In the genomic region with DNA sequence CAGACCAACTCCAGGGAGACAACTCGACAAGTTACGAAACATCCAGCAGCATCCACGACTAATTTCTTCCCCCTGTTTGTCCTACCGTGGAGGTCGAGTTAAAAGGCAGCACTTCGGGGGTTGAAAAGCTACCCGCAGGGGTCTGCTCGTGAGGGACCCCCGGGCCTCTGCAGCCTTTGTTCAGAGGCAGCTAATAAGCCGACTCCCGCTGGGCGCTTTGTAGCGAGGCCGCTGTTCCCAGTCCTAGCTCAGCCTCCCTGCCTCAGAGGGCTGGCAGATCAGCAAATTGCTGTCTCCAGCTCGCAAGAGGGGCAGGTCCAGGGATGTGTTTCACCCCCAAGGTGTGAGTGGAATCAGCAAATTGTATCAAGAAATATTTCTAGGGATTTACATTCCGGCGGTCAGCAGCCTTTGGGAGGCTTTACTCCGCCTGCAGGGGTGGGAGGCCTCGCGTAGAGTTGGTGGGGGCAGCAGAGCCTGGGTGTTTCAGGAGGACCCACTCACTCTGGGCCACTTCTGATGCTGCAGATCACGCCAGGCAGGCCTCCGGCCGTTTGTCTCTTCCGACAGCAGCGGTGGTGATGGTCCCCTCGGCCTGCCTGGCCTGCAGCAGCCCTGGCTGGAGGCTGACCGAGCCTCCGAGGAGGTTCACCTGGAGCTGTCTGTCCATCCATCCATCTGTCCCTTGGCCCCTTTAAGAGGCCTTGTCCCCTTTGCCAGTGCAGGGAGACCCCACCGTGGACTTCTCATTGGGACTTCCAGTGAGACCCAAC, we compare ENCODE assay signal across 2 cellular contexts.
A peak's percentile ranks its signal among the peaks of the same experiment; 100 is the strongest.
TF ChIP-seq lines count a peak whose summit lies in the region.

No MANE protein-coding gene starts in this region.

TF ChIP-seq in HepG2, 621 proteins besides CTCF, POLR2A, EP300 and RAD21:
- TF ChIP-seq SOX13 (IDR thresholded peaks at IDR 0.05) (no peak), SOX13 (CRISPR knock-in tag; conservative IDR thresholded peaks at IDR 0.05 in 1 of 2, IDR thresholded peaks at IDR 0.05 in 1 of 2) (no peak), NFKB2 (CRISPR knock-in tag; IDR thresholded peaks at IDR 0.05; ENCODE audit: borderline replicate concordance) (0 out of 2 replicates have a peak, but pooled peaks have one; percentile 36), HNRNPLL (IDR thresholded peaks at IDR 0.05; ENCODE audit: low read depth, low read length, poor library complexity, severe bottlenecking) (peak; percentile 4), ZFP82 (CRISPR knock-in tag; IDR thresholded peaks at IDR 0.05; ENCODE audit: borderline replicate concordance) (no peak)

TF ChIP-seq in K562, 482 proteins besides CTCF, POLR2A, EP300 and RAD21:
- TF ChIP-seq, protein P1, sequence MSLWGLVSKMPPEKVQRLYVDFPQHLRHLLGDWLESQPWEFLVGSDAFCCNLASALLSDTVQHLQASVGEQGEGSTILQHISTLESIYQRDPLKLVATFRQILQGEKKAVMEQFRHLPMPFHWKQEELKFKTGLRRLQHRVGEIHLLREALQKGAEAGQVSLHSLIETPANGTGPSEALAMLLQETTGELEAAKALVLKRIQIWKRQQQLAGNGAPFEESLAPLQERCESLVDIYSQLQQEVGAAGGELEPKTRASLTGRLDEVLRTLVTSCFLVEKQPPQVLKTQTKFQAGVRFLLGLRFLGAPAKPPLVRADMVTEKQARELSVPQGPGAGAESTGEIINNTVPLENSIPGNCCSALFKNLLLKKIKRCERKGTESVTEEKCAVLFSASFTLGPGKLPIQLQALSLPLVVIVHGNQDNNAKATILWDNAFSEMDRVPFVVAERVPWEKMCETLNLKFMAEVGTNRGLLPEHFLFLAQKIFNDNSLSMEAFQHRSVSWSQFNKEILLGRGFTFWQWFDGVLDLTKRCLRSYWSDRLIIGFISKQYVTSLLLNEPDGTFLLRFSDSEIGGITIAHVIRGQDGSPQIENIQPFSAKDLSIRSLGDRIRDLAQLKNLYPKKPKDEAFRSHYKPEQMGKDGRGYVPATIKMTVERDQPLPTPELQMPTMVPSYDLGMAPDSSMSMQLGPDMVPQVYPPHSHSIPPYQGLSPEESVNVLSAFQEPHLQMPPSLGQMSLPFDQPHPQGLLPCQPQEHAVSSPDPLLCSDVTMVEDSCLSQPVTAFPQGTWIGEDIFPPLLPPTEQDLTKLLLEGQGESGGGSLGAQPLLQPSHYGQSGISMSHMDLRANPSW (CRISPR knock-in tag; IDR thresholded peaks at IDR 0.05), result no peak
- TF ChIP-seq ZNF586 (CRISPR knock-in tag; conservative IDR thresholded peaks at IDR 0.05), result no peak
- TF ChIP-seq, protein P2, sequence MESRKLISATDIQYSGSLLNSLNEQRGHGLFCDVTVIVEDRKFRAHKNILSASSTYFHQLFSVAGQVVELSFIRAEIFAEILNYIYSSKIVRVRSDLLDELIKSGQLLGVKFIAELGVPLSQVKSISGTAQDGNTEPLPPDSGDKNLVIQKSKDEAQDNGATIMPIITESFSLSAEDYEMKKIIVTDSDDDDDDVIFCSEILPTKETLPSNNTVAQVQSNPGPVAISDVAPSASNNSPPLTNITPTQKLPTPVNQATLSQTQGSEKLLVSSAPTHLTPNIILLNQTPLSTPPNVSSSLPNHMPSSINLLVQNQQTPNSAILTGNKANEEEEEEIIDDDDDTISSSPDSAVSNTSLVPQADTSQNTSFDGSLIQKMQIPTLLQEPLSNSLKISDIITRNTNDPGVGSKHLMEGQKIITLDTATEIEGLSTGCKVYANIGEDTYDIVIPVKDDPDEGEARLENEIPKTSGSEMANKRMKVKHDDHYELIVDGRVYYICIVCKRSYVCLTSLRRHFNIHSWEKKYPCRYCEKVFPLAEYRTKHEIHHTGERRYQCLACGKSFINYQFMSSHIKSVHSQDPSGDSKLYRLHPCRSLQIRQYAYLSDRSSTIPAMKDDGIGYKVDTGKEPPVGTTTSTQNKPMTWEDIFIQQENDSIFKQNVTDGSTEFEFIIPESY (CRISPR knock-in tag; IDR thresholded peaks at IDR 0.05), result 0 out of 2 replicates have a peak, but pooled peaks have one; percentile 39
- TF ChIP-seq, protein P3, sequence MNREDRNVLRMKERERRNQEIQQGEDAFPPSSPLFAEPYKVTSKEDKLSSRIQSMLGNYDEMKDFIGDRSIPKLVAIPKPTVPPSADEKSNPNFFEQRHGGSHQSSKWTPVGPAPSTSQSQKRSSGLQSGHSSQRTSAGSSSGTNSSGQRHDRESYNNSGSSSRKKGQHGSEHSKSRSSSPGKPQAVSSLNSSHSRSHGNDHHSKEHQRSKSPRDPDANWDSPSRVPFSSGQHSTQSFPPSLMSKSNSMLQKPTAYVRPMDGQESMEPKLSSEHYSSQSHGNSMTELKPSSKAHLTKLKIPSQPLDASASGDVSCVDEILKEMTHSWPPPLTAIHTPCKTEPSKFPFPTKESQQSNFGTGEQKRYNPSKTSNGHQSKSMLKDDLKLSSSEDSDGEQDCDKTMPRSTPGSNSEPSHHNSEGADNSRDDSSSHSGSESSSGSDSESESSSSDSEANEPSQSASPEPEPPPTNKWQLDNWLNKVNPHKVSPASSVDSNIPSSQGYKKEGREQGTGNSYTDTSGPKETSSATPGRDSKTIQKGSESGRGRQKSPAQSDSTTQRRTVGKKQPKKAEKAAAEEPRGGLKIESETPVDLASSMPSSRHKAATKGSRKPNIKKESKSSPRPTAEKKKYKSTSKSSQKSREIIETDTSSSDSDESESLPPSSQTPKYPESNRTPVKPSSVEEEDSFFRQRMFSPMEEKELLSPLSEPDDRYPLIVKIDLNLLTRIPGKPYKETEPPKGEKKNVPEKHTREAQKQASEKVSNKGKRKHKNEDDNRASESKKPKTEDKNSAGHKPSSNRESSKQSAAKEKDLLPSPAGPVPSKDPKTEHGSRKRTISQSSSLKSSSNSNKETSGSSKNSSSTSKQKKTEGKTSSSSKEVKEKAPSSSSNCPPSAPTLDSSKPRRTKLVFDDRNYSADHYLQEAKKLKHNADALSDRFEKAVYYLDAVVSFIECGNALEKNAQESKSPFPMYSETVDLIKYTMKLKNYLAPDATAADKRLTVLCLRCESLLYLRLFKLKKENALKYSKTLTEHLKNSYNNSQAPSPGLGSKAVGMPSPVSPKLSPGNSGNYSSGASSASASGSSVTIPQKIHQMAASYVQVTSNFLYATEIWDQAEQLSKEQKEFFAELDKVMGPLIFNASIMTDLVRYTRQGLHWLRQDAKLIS (CRISPR knock-in tag; IDR thresholded peaks at IDR 0.05), result no peak
